ENCODE assay signal across 14 cellular contexts in genomic region chr9:72256912-72257311, GRCh38.
"Had no signal": no experiment of that assay in that cellular context is flagged by ENCODE, and none has a peak within 500 bp of the region (broad histone marks: within the 10 kb centered on the region; RNA-seq: fewer than 3 reads in every experiment).

No MANE protein-coding gene starts in this region.

- DNase-seq: effector memory CD8-positive, alpha-beta T cell; esophagus squamous epithelium; foreskin fibroblast; immature natural killer cell; left ventricle myocardium inferior; lower lobe of right lung; naive B cell; occipital lobe; pancreas; right cardiac atrium; small intestine; stimulated activated CD4-positive, alpha-beta T cell treated with anti-CD3 and anti-CD28 coated beads, Interleukin-12 subunit alpha, Interleukin-12 subunit beta, amount 100 ng/mL, for 4 hours; stimulated activated naive CD4-positive, alpha-beta T cell; thyroid gland had no signal
